ENCODE assay signal across 25 cellular contexts in genomic region chr22:47564651-47565050, GRCh38.
DNase-seq lines count a peak whose midpoint lies in the region; ATAC-seq, FAIRE-seq and TF ChIP-seq lines count a peak whose summit lies in the region.
"Had no signal": no experiment of that assay in that cellular context is flagged by ENCODE, and none has a peak within 500 bp of the region (broad histone marks: within the 10 kb centered on the region; RNA-seq: fewer than 3 reads in every experiment).

No MANE protein-coding gene starts in this region.

- no peak overlapping the region for H3K4me3 Mint-ChIP-seq in nephron progenitor cell
- H3K4me3 Mint-ChIP-seq: CD8-positive, alpha-beta memory T cell; stimulated activated memory B cell treated with anti-CD40 and anti-IgM and Interleukin-4, amounts not matched to agents 10 μg/mL and 1 μg/mL and 100 μg/mL, for 72 hours; T-helper 1 cell treated with Interleukin-12 subunit alpha and Interleukin-12 subunit beta and Interleukin-4 antibody, amounts not matched to agents 30 μg/mL and 1 μg/mL, for 36 hours had no signal

- DNase-seq in COLO668 (lab: John Stamatoyannopoulos, UW; ENCODE audit: unreplicated experiment) (peak; percentile 85), NCI-H748 (lab: John Stamatoyannopoulos, UW; ENCODE audit: unreplicated experiment) (peak; percentile 97), left lung (no peak), urothelium cell line (ENCODE audit: low spot score) (no peak), Kasumi-1 (lab: John Stamatoyannopoulos, UW) (no peak), nephron progenitor cell (no peak)
- DNase-seq: activated gamma-delta T cell treated with Interleukin-2 at 50 U/mL for 16 hours; adrenal gland; brain microvascular endothelial cell; CD8-positive, alpha-beta memory T cell; effector CD4-positive, alpha-beta T cell; Karpas-422; NCI-H1092; small intestine; stimulated activated CD4-positive, alpha-beta T cell treated with anti-CD3 and anti-CD28 coated beads, Interleukin-2, amount 100 ng/mL, for 24 hours; testis; WERI-Rb-1 had no signal

- H3K9me3 Mint-ChIP-seq in nephron progenitor cell: peaks cover 98% of the 10 kb centered on the region
- H3K9me3 Mint-ChIP-seq: CD8-positive, alpha-beta memory T cell; stimulated activated memory B cell treated with anti-CD40 and anti-IgM and Interleukin-4, amounts not matched to agents 10 μg/mL and 1 μg/mL and 100 μg/mL, for 72 hours; T-helper 1 cell treated with Interleukin-12 subunit alpha and Interleukin-12 subunit beta and Interleukin-4 antibody, amounts not matched to agents 30 μg/mL and 1 μg/mL, for 36 hours had no signal

- H3K4me1 ChIP-seq in HEK293 (ENCODE audit: control insufficient read depth, insufficient read depth, low read length) (no peaks in the 10 kb centered on the region), left lung (no peaks in the 10 kb centered on the region)
- H3K4me1 ChIP-seq: adrenal gland, SJSA1, testis had no signal

- H3K9me3 ChIP-seq in HEK293 (ENCODE audit: control insufficient read depth, insufficient read depth, low read depth, low read length) (no peaks in the 10 kb centered on the region), left lung (no peaks in the 10 kb centered on the region)
- H3K9me3 ChIP-seq: adrenal gland, neutrophil, SJSA1, testis had no signal

- H3K4me3 ChIP-seq in HEK293 (ENCODE audit: low read depth, low read length) (no peak overlapping the region), left lung (no peak overlapping the region)
- H3K4me3 ChIP-seq: adrenal gland, hepatocyte, SJSA1, testis had no signal

- no peaks in the 10 kb centered on the region for H3K36me3 Mint-ChIP-seq in nephron progenitor cell (ENCODE audit: low read depth)
- H3K36me3 Mint-ChIP-seq: stimulated activated memory B cell treated with anti-CD40 and anti-IgM and Interleukin-4, amounts not matched to agents 10 μg/mL and 1 μg/mL and 100 μg/mL, for 72 hours had no signal

- POLR2A ChIA-PET in HEK293 (lab: Yijun Ruan, JAX): no interaction called here

- H3K27ac ChIP-seq in HEK293 (ENCODE audit: extremely low read depth, low read depth, low read length) (no peak overlapping the region), left lung (no peak overlapping the region)
- H3K27ac ChIP-seq: adrenal gland, brain microvascular endothelial cell, hepatocyte, neutrophil, SJSA1, testis, WERI-Rb-1 had no signal

- CTCF ChIA-PET in HEK293 (lab: Yijun Ruan, JAX): no interaction called here

- no peak overlapping the region for H3K27ac Mint-ChIP-seq in nephron progenitor cell
- H3K27ac Mint-ChIP-seq: stimulated activated memory B cell treated with anti-CD40 and anti-IgM and Interleukin-4, amounts not matched to agents 10 μg/mL and 1 μg/mL and 100 μg/mL, for 72 hours; T-helper 1 cell treated with Interleukin-12 subunit alpha and Interleukin-12 subunit beta and Interleukin-4 antibody, amounts not matched to agents 30 μg/mL and 1 μg/mL, for 36 hours had no signal

- no peaks in the 10 kb centered on the region for H3K36me3 ChIP-seq in HEK293 (ENCODE audit: control insufficient read depth in 2 of 2, insufficient read depth in 1 of 2, low read length in 2 of 2)
- no peaks in the 10 kb centered on the region for H3K36me3 ChIP-seq in left lung
- H3K36me3 ChIP-seq: adrenal gland, brain microvascular endothelial cell, neutrophil, SJSA1, WERI-Rb-1 had no signal

- FAIRE-seq in urothelium cell line (lab: Jason Lieb, UNC): no peak
- FAIRE-seq: frontal cortex, islet of Langerhans, small intestine had no signal

- ATAC-seq in left lung: peak; percentile 32
- ATAC-seq: stimulated activated memory B cell treated with anti-CD40 and anti-IgM and Interleukin-4, amounts not matched to agents 10 μg/mL and 1 μg/mL and 100 μg/mL, for 72 hours had no signal

- intact Hi-C loops in left lung (cut with DNase I): no loop called here

- peaks cover 7% of the 10 kb centered on the region for H3K27me3 Mint-ChIP-seq in nephron progenitor cell (ENCODE audit: low read depth, poor library complexity)

- TF ChIP-seq CTCF in HEK293 (tag by site-specific recombination; IDR thresholded peaks at IDR 0.05) (no peak), left lung (IDR thresholded peaks at IDR 0.05) (no peak), nephron progenitor cell (IDR thresholded peaks at IDR 0.05) (no peak)

- no peaks in the 10 kb centered on the region for H3K4me1 Mint-ChIP-seq in nephron progenitor cell
- H3K4me1 Mint-ChIP-seq: CD8-positive, alpha-beta memory T cell; stimulated activated memory B cell treated with anti-CD40 and anti-IgM and Interleukin-4, amounts not matched to agents 10 μg/mL and 1 μg/mL and 100 μg/mL, for 72 hours had no signal

- H3K27me3 ChIP-seq in left lung: no peaks in the 10 kb centered on the region
- H3K27me3 ChIP-seq: brain microvascular endothelial cell, hepatocyte, neutrophil, SJSA1, testis had no signal

TF ChIP-seq in HEK293, 187 proteins besides CTCF, POLR2A, EP300 and RAD21:
- peak; percentile 33; the same call in 1 of the 2 replicates for TF ChIP-seq KLF17 (tag by site-specific recombination; IDR thresholded peaks at IDR 0.05)
- no peak for TF ChIP-seq HOXC10 (CRISPR knock-in tag; IDR thresholded peaks at IDR 0.05)
TF ChIP-seq in HEK293: peak in this region for 1.

Comparison
In these comparisons a context has a peak if more than half of its experiments do, and no peak if none do; other contexts are left out.
1. DNase-seq: peak in COLO668 (single experiment) and NCI-H748 (single experiment); none in left lung (0 of 2), urothelium cell line (single experiment), Kasumi-1 (0 of 2) and nephron progenitor cell (single experiment).